In genomic region chr22:49451070-49451840, GRCh38 we compare ENCODE assay signal across 17 cellular contexts.
"Had no signal": no experiment of that assay in that cellular context is flagged by ENCODE, and none has a peak within 500 bp of the region (broad histone marks: within the 10 kb centered on the region; RNA-seq: fewer than 3 reads in every experiment).

No MANE protein-coding gene starts in this region.

- H3K36me3 ChIP-seq: cardiac muscle cell, esophagus squamous epithelium, sigmoid colon, WERI-Rb-1 had no signal

- H3K4me1 ChIP-seq: esophagus squamous epithelium, sigmoid colon had no signal

- H3K4me3 Mint-ChIP-seq: activated naive CD8-positive, alpha-beta T cell treated with anti-CD3 and anti-CD28 coated beads for 36 hours; activated T-helper 1 cell treated with anti-CD3 and anti-CD28 coated beads, Interleukin-12 subunit alpha, Interleukin-12 subunit beta, Interleukin-2, Interleukin-4 antibody, amounts not matched to agents 30 ng/mL and 10 ng/mL and 1 ng/mL, durations not matched to agents 14 hours and 24 hours and 36 hours; dendritic cell treated with granulocyte-macrophage colony-stimulating factor and Interleukin-4, amounts not matched to agents 40 ng/mL and 50 ng/mL, for 4 days; naive thymus-derived CD4-positive, alpha-beta T cell; stimulated activated naive B cell treated with anti-CD40 and anti-IgM and Interleukin-4, amounts not matched to agents 10 μg/mL and 1 μg/mL and 100 μg/mL, for 72 hours had no signal

- H3K9me3 Mint-ChIP-seq: activated naive CD8-positive, alpha-beta T cell treated with anti-CD3 and anti-CD28 coated beads for 36 hours; activated T-helper 1 cell treated with anti-CD3 and anti-CD28 coated beads, Interleukin-12 subunit alpha, Interleukin-12 subunit beta, Interleukin-2, Interleukin-4 antibody, amounts not matched to agents 30 ng/mL and 10 ng/mL and 1 ng/mL, durations not matched to agents 14 hours and 24 hours and 36 hours; dendritic cell treated with granulocyte-macrophage colony-stimulating factor and Interleukin-4, amounts not matched to agents 40 ng/mL and 50 ng/mL, for 4 days; naive thymus-derived CD4-positive, alpha-beta T cell had no signal

- H3K4me3 ChIP-seq: cardiac muscle cell, esophagus squamous epithelium, sigmoid colon had no signal

- H3K36me3 Mint-ChIP-seq: activated naive CD8-positive, alpha-beta T cell treated with anti-CD3 and anti-CD28 coated beads for 36 hours; naive thymus-derived CD4-positive, alpha-beta T cell had no signal

- H3K27ac ChIP-seq: cardiac muscle cell, esophagus squamous epithelium, sigmoid colon, WERI-Rb-1 had no signal

- DNase-seq: activated CD4-positive, alpha-beta T cell treated with anti-CD3 and anti-CD28 coated beads, Interleukin-2, amount 50 U/mL, for 4 hours; activated gamma-delta T cell treated with Interleukin-2 at 50 U/mL for 16 hours; activated naive CD8-positive, alpha-beta T cell treated with anti-CD3 and anti-CD28 coated beads for 36 hours; activated T-cell treated with anti-CD3 and anti-CD28 coated beads for 4 hours; amniotic stem cell; effector memory CD4-positive, alpha-beta T cell; esophagus squamous epithelium; kidney; naive thymus-derived CD4-positive, alpha-beta T cell; sigmoid colon; stimulated activated CD4-positive, alpha-beta T cell treated with anti-CD3 and anti-CD28 coated beads, Interleukin-4, amount 100 ng/mL, for 24 hours; stimulated activated naive B cell treated with anti-CD40 and anti-IgM and Interleukin-4, amounts not matched to agents 10 μg/mL and 1 μg/mL and 100 μg/mL, for 72 hours; WERI-Rb-1 had no signal

- H3K9me3 ChIP-seq: esophagus squamous epithelium, sigmoid colon had no signal

- ATAC-seq: left lobe of liver; naive thymus-derived CD4-positive, alpha-beta T cell; stimulated activated naive B cell treated with anti-CD40 and anti-IgM and Interleukin-4, amounts not matched to agents 10 μg/mL and 1 μg/mL and 100 μg/mL, for 72 hours had no signal

- H3K27ac Mint-ChIP-seq: activated naive CD8-positive, alpha-beta T cell treated with anti-CD3 and anti-CD28 coated beads for 36 hours; activated T-helper 1 cell treated with anti-CD3 and anti-CD28 coated beads, Interleukin-12 subunit alpha, Interleukin-12 subunit beta, Interleukin-2, Interleukin-4 antibody, amounts not matched to agents 30 ng/mL and 10 ng/mL and 1 ng/mL, durations not matched to agents 14 hours and 24 hours and 36 hours; dendritic cell treated with granulocyte-macrophage colony-stimulating factor and Interleukin-4, amounts not matched to agents 40 ng/mL and 50 ng/mL, for 4 days; naive thymus-derived CD4-positive, alpha-beta T cell; stimulated activated naive B cell treated with anti-CD40 and anti-IgM and Interleukin-4, amounts not matched to agents 10 μg/mL and 1 μg/mL and 100 μg/mL, for 72 hours had no signal

- H3K4me1 Mint-ChIP-seq: activated naive CD8-positive, alpha-beta T cell treated with anti-CD3 and anti-CD28 coated beads for 36 hours had no signal
